ENCODE assay signal across 25 cellular contexts in genomic region chr1:175043824-175044223, GRCh38. TPM values are rescaled to one million over a fixed set of nuclear protein-coding genes. Genes with fewer than 3 reads are reported as not detected.
"Had no signal": no experiment of that assay in that cellular context is flagged by ENCODE, and none has a peak within 500 bp of the region (broad histone marks: within the 10 kb centered on the region; RNA-seq: fewer than 3 reads in every experiment).

No MANE protein-coding gene starts in this region.

- H3K4me2 ChIP-seq: hepatocyte had no signal

- ATAC-seq: activated naive CD4-positive, alpha-beta T cell treated with anti-CD3 and anti-CD28 coated beads, Interleukin-2, amount 50 U/mL, for 72 hours; activated T-helper 17 cell treated with anti-CD3 and anti-CD28 coated beads, Interleukin-2, amount 50 U/mL, for 72 hours; effector memory CD8-positive, alpha-beta T cell; mucosa of descending colon; sciatic nerve; stimulated activated effector memory CD8-positive, alpha-beta T cell treated with anti-CD3 and anti-CD28 coated beads, Interleukin-12 subunit alpha, Interleukin-12 subunit beta, amount 100 ng/mL, for 72 hours; stimulated activated naive CD8-positive, alpha-beta T cell treated with anti-CD3 and anti-CD28 coated beads, Interleukin-15, amount 100 ng/mL, for 72 hours had no signal

- H3K9me3 ChIP-seq: esophagus muscularis mucosa, mucosa of descending colon, suprapubic skin, transverse colon had no signal

- H3K79me2 ChIP-seq: hepatocyte had no signal

- H3K36me3 ChIP-seq: brain microvascular endothelial cell, esophagus muscularis mucosa, suprapubic skin, transverse colon, WERI-Rb-1 had no signal

- H3K27me3 ChIP-seq: brain microvascular endothelial cell, esophagus muscularis mucosa, hepatocyte, transverse colon had no signal

- H2AFZ ChIP-seq: hepatocyte had no signal

- DNase-seq: activated CD4-positive, alpha-beta T cell treated with anti-CD3 and anti-CD28 coated beads for 1 hour; activated T-cell treated with anti-CD3 and anti-CD28 coated beads, Interleukin-2, amount 50 U/mL, for 1 hour; aorta; brain microvascular endothelial cell; caudate nucleus; dermis blood vessel endothelial cell; effector memory CD8-positive, alpha-beta T cell; glutamatergic neuron; mucosa of descending colon; nephron progenitor cell; small intestine; stimulated activated CD4-positive, alpha-beta T cell treated with anti-CD3 and anti-CD28 coated beads, Interleukin-2, amount 100 ng/mL, for 24 hours; stimulated activated naive CD8-positive, alpha-beta T cell treated with anti-CD3 and anti-CD28 coated beads, Interleukin-15, amount 100 ng/mL, for 72 hours; T-helper 1 cell; transverse colon; WERI-Rb-1 had no signal

- H3K27ac ChIP-seq: brain microvascular endothelial cell, esophagus muscularis mucosa, hepatocyte, suprapubic skin, transverse colon, WERI-Rb-1 had no signal

- H3K4me1 ChIP-seq: esophagus muscularis mucosa, suprapubic skin, transverse colon had no signal

- FAIRE-seq: frontal cortex, small intestine had no signal

- H3K4me3 ChIP-seq: esophagus muscularis mucosa, hepatocyte, mucosa of descending colon, suprapubic skin, transverse colon had no signal

RNA-seq across cellular contexts. Expression of gene TNN, which starts 23.8 kb away (rescaled TPM):
- total RNA-seq: activated naive CD4-positive, alpha-beta T cell treated with anti-CD3 and anti-CD28 coated beads, Interleukin-2, amount 50 U/mL, for 72 hours; activated T-helper 17 cell treated with anti-CD3 and anti-CD28 coated beads, Interleukin-2, amount 50 U/mL, for 72 hours; dermis blood vessel endothelial cell; renal cortical epithelial cell had no signal
